ENCODE assay signal across 1 cellular context in the genomic region with DNA sequence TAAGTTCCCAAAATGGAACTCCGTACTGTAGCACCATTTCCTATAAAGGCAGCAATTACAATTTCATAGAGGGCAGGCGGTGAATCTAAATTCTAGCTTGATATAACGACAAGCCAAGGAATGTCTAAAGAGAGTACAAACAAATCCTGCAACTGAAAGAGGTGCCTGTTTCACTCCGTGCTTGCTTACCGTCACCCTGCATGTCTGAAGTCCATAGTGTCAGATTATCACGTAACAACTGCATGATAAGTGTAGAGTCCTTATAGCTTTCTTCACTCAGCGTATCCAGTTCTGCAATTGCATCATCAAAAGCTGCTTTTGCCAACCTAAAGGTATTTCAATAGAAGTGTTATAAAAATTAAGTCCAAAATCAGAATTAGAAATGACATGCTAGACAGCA.
TF ChIP-seq lines count a peak whose summit lies in the region.

No MANE protein-coding gene starts in this region.

TF ChIP-seq in K562, 482 proteins besides CTCF, POLR2A, EP300 and RAD21:
- TF ChIP-seq, protein P1, sequence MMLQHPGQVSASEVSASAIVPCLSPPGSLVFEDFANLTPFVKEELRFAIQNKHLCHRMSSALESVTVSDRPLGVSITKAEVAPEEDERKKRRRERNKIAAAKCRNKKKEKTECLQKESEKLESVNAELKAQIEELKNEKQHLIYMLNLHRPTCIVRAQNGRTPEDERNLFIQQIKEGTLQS (IDR thresholded peaks at IDR 0.05), result peak; percentile 37; the same call in 1 of the 2 replicates
- TF ChIP-seq, protein P1 (CRISPR knock-in tag; conservative IDR thresholded peaks at IDR 0.05), result no peak
- no peak for TF ChIP-seq CXXC5 (CRISPR knock-in tag; IDR thresholded peaks at IDR 0.05)
